ENCODE assay signal across 1 cellular context in genomic region chr12:120534703-120535655, GRCh38.
TF ChIP-seq lines count a peak whose summit lies in the region.

No MANE protein-coding gene starts in this region.

TF ChIP-seq in K562, 482 proteins besides CTCF, POLR2A, EP300 and RAD21 (continued from another document and continues in another):
- no peak for TF ChIP-seq ZBTB43 (CRISPR knock-in tag; IDR thresholded peaks at IDR 0.05)
- no peak for TF ChIP-seq NEUROD1 (IDR thresholded peaks at IDR 0.05; ENCODE audit: borderline replicate concordance, low read depth, low read length, partially characterized antibody)
- no peak for TF ChIP-seq CEBPG (CRISPR knock-in tag; IDR thresholded peaks at IDR 0.05)
- TF ChIP-seq CEBPG (tag; conservative IDR thresholded peaks at IDR 0.05 in 1 of 2, IDR thresholded peaks at IDR 0.05 in 1 of 2) = no peak
- TF ChIP-seq EGR1 (conservative IDR thresholded peaks at IDR 0.05) = peak; percentile 61
- no peak for TF ChIP-seq NFIX (CRISPR knock-in tag; IDR thresholded peaks at IDR 0.05; ENCODE audit: low read depth)
- no peak for TF ChIP-seq ZBED1 (IDR thresholded peaks at IDR 0.05)
- no peak for TF ChIP-seq ZNF3 (CRISPR knock-in tag; IDR thresholded peaks at IDR 0.05)
- no peak for TF ChIP-seq MCM3 (IDR thresholded peaks at IDR 0.05)
- peak; percentile 64 for TF ChIP-seq TCF3 (CRISPR knock-in tag; IDR thresholded peaks at IDR 0.05)
- TF ChIP-seq ZKSCAN8 (CRISPR knock-in tag; IDR thresholded peaks at IDR 0.05) = no peak
- no peak for TF ChIP-seq ZNF23 (CRISPR knock-in tag; IDR thresholded peaks at IDR 0.05)
- TF ChIP-seq ZBTB34 (CRISPR knock-in tag; IDR thresholded peaks at IDR 0.05) = no peak
- peak; percentile 13; the same call in 1 of the 2 replicates for TF ChIP-seq ZNF740 (CRISPR knock-in tag; IDR thresholded peaks at IDR 0.05)
- TF ChIP-seq ZNF740 (tag; IDR thresholded peaks at IDR 0.05) = no peak
- TF ChIP-seq RBM17 (IDR thresholded peaks at IDR 0.05; ENCODE audit: borderline replicate concordance, low read depth, low read length) = no peak
- TF ChIP-seq POLR2AphosphoS5 (IDR thresholded peaks at IDR 0.05; ENCODE audit: control insufficient read depth, insufficient read depth, low read depth, low read length) = peak; percentile 61; the same call in 1 of the 2 replicates
- no peak for TF ChIP-seq COPS2 (conservative IDR thresholded peaks at IDR 0.05)
- peak in 1 of 2 experiments; percentile 56; a peak in 2 of 4 replicates for TF ChIP-seq MNT (conservative IDR thresholded peaks at IDR 0.05)
- TF ChIP-seq SRF (CRISPR knock-in tag; IDR thresholded peaks at IDR 0.05) = no peak
- TF ChIP-seq JUNB (CRISPR knock-in tag; conservative IDR thresholded peaks at IDR 0.05) = no peak
- no peak for TF ChIP-seq CLOCK (CRISPR knock-in tag; IDR thresholded peaks at IDR 0.05; ENCODE audit: borderline replicate concordance)
- TF ChIP-seq ZFX (CRISPR knock-in tag; IDR thresholded peaks at IDR 0.05) = peak; percentile 91
- TF ChIP-seq POLR2G (IDR thresholded peaks at IDR 0.05; ENCODE audit: low read depth, low read length) = peak; percentile 77
- no peak for TF ChIP-seq ZNF232 (CRISPR knock-in tag; IDR thresholded peaks at IDR 0.05)
- TF ChIP-seq TRIM25 (IDR thresholded peaks at IDR 0.05; ENCODE audit: borderline replicate concordance) = no peak
- TF ChIP-seq HCFC1 (IDR thresholded peaks at IDR 0.05; ENCODE audit: low read depth, low read length) = 0 out of 2 replicates have a peak, but pooled peaks have one; percentile 11
- no peak for TF ChIP-seq ZNF76 (CRISPR knock-in tag; IDR thresholded peaks at IDR 0.05; ENCODE audit: borderline replicate concordance)
- TF ChIP-seq SFPQ (IDR thresholded peaks at IDR 0.05; ENCODE audit: low read depth, low read length) = no peak
- no peak for TF ChIP-seq ZNF445 (CRISPR knock-in tag; IDR thresholded peaks at IDR 0.05; ENCODE audit: low read depth)
- TF ChIP-seq ZBTB49 (CRISPR knock-in tag; IDR thresholded peaks at IDR 0.05; ENCODE audit: borderline replicate concordance) = no peak
- TF ChIP-seq E2F8 (IDR thresholded peaks at IDR 0.05; ENCODE audit: low read depth, partially characterized antibody) = no peak
- peak; percentile 89 for TF ChIP-seq JUND (IDR thresholded peaks at IDR 0.05; ENCODE audit: borderline replicate concordance, low read depth, low read length)
- peak; percentile 86; the same call in 2 of the 3 replicates for TF ChIP-seq JUND (tag; IDR thresholded peaks at IDR 0.05; ENCODE audit: borderline replicate concordance, low read depth, low read length)
- TF ChIP-seq MTA2 (IDR thresholded peaks at IDR 0.05; ENCODE audit: low read depth) = no peak
- TF ChIP-seq NFRKB (IDR thresholded peaks at IDR 0.05; ENCODE audit: low read depth) = 0 out of 2 replicates have a peak, but pooled peaks have one; percentile 10
- TF ChIP-seq ZNF253 (CRISPR knock-in tag; conservative IDR thresholded peaks at IDR 0.05) = no peak
- TF ChIP-seq CEBPB (tag; IDR thresholded peaks at IDR 0.05) = no peak
- TF ChIP-seq THRB (CRISPR knock-in tag; conservative IDR thresholded peaks at IDR 0.05) = no peak
- TF ChIP-seq ETS2 (tag; IDR thresholded peaks at IDR 0.05; ENCODE audit: borderline replicate concordance, poor library complexity, severe bottlenecking) = no peak
- peak; percentile 90 for TF ChIP-seq ATF3 (IDR thresholded peaks at IDR 0.05)
- TF ChIP-seq ATF3 (CRISPR knock-in tag; conservative IDR thresholded peaks at IDR 0.05) = peak; percentile 64; the same call in 1 of the 2 replicates
- no peak for TF ChIP-seq TCF15 (CRISPR knock-in tag; IDR thresholded peaks at IDR 0.05)
